In the genomic region with DNA sequence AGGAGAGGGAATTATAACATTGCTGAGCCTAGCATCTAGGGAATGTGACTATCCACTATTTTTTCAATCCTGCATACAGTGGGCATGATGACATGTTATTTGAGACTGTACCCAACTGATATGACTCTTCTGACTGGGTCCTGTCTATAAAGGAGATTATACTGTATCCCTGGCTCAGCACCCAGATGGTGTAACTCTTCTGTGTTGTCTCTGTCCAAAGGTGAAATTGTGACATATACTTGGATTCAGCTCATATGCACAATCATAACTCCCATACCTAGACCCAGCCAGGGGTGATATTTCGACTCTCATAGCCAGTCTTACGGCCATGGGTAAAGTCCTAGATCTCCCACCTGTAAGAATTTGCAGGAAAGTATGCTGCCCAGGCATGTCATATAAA, we compare ENCODE assay signal across 3 cellular contexts.
TF ChIP-seq lines count a peak whose summit lies in the region.

No MANE protein-coding gene starts in this region.

TF ChIP-seq in liver, 16 proteins besides CTCF, POLR2A, EP300 and RAD21:
- no peak for TF ChIP-seq NR2F2 (IDR thresholded peaks at IDR 0.05)
- no peak for TF ChIP-seq RXRA (IDR thresholded peaks at IDR 0.05)
- TF ChIP-seq HNF4A (conservative IDR thresholded peaks at IDR 0.05) = peak; percentile 35 to 56
- TF ChIP-seq, protein P1, sequence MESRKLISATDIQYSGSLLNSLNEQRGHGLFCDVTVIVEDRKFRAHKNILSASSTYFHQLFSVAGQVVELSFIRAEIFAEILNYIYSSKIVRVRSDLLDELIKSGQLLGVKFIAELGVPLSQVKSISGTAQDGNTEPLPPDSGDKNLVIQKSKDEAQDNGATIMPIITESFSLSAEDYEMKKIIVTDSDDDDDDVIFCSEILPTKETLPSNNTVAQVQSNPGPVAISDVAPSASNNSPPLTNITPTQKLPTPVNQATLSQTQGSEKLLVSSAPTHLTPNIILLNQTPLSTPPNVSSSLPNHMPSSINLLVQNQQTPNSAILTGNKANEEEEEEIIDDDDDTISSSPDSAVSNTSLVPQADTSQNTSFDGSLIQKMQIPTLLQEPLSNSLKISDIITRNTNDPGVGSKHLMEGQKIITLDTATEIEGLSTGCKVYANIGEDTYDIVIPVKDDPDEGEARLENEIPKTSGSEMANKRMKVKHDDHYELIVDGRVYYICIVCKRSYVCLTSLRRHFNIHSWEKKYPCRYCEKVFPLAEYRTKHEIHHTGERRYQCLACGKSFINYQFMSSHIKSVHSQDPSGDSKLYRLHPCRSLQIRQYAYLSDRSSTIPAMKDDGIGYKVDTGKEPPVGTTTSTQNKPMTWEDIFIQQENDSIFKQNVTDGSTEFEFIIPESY (IDR thresholded peaks at IDR 0.05) = no peak

TF ChIP-seq in HepG2, 621 proteins besides CTCF, POLR2A, EP300 and RAD21:
- TF ChIP-seq PRMT3 (CRISPR knock-in tag; IDR thresholded peaks at IDR 0.05; ENCODE audit: borderline replicate concordance, low read depth) (no peak), ZBTB42 (CRISPR knock-in tag; IDR thresholded peaks at IDR 0.05) (no peak), ZNF792 (CRISPR knock-in tag; IDR thresholded peaks at IDR 0.05) (no peak), HMG20A (CRISPR knock-in tag; IDR thresholded peaks at IDR 0.05; ENCODE audit: borderline replicate concordance) (no peak), FOXM1 (CRISPR knock-in tag; IDR thresholded peaks at IDR 0.05) (no peak), ZNF761 (CRISPR knock-in tag; conservative IDR thresholded peaks at IDR 0.05) (no peak), ZBTB38 (CRISPR knock-in tag; IDR thresholded peaks at IDR 0.05) (no peak), GFI1 (CRISPR knock-in tag; IDR thresholded peaks at IDR 0.05; ENCODE audit: borderline replicate concordance) (no peak), ZNF724P (CRISPR knock-in tag; IDR thresholded peaks at IDR 0.05; ENCODE audit: borderline replicate concordance) (no peak), RARA (CRISPR knock-in tag; IDR thresholded peaks at IDR 0.05) (no peak), ZNF282 (IDR thresholded peaks at IDR 0.05; ENCODE audit: partially characterized antibody) (no peak), ARHGAP35 (CRISPR knock-in tag; IDR thresholded peaks at IDR 0.05; ENCODE audit: borderline replicate concordance) (no peak), NONO (IDR thresholded peaks at IDR 0.05) (no peak), NONO (CRISPR knock-in tag; conservative IDR thresholded peaks at IDR 0.05) (no peak), ZNF7 (CRISPR knock-in tag; IDR thresholded peaks at IDR 0.05) (no peak), MXI1 (IDR thresholded peaks at IDR 0.05; ENCODE audit: borderline replicate concordance, low read depth, low read length) (no peak), ZIK1 (CRISPR knock-in tag; IDR thresholded peaks at IDR 0.05; ENCODE audit: borderline replicate concordance, low read depth) (no peak), NBN (conservative IDR thresholded peaks at IDR 0.05) (no peak)
- TF ChIP-seq, protein P2, sequence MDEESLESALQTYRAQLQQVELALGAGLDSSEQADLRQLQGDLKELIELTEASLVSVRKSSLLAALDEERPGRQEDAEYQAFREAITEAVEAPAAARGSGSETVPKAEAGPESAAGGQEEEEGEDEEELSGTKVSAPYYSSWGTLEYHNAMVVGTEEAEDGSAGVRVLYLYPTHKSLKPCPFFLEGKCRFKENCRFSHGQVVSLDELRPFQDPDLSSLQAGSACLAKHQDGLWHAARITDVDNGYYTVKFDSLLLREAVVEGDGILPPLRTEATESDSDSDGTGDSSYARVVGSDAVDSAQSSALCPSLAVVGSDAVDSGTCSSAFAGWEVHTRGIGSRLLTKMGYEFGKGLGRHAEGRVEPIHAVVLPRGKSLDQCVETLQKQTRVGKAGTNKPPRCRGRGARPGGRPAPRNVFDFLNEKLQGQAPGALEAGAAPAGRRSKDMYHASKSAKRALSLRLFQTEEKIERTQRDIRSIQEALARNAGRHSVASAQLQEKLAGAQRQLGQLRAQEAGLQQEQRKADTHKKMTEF (CRISPR knock-in tag; IDR thresholded peaks at IDR 0.05) = no peak
- TF ChIP-seq, protein P3, sequence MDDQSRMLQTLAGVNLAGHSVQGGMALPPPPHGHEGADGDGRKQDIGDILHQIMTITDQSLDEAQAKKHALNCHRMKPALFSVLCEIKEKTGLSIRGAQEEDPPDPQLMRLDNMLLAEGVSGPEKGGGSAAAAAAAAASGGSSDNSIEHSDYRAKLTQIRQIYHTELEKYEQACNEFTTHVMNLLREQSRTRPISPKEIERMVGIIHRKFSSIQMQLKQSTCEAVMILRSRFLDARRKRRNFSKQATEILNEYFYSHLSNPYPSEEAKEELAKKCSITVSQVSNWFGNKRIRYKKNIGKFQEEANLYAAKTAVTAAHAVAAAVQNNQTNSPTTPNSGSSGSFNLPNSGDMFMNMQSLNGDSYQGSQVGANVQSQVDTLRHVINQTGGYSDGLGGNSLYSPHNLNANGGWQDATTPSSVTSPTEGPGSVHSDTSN (CRISPR knock-in tag; IDR thresholded peaks at IDR 0.05; ENCODE audit: borderline replicate concordance) = no peak
- TF ChIP-seq, protein P4, sequence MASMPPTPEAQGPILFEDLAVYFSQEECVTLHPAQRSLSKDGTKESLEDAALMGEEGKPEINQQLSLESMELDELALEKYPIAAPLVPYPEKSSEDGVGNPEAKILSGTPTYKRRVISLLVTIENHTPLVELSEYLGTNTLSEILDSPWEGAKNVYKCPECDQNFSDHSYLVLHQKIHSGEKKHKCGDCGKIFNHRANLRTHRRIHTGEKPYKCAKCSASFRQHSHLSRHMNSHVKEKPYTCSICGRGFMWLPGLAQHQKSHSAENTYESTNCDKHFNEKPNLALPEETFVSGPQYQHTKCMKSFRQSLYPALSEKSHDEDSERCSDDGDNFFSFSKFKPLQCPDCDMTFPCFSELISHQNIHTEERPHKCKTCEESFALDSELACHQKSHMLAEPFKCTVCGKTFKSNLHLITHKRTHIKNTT (CRISPR knock-in tag; IDR thresholded peaks at IDR 0.05) = no peak

TF ChIP-seq in SK-N-SH, 30 proteins besides CTCF, POLR2A, EP300 and RAD21:
- TF ChIP-seq RXRA (IDR thresholded peaks at IDR 0.05; ENCODE audit: borderline replicate concordance, low read depth) (no peak), FOSL2 (IDR thresholded peaks at IDR 0.05; ENCODE audit: borderline replicate concordance, low read depth) (no peak), FOXM1 (IDR thresholded peaks at IDR 0.05; ENCODE audit: low read depth) (no peak), RFX5 (IDR thresholded peaks at IDR 0.05; ENCODE audit: low read length) (no peak), TAF1 (IDR thresholded peaks at IDR 0.05; ENCODE audit: borderline replicate concordance, low read depth, low read length) (no peak)
